11 cellular contexts compared by ENCODE assay signal in the genomic region with DNA sequence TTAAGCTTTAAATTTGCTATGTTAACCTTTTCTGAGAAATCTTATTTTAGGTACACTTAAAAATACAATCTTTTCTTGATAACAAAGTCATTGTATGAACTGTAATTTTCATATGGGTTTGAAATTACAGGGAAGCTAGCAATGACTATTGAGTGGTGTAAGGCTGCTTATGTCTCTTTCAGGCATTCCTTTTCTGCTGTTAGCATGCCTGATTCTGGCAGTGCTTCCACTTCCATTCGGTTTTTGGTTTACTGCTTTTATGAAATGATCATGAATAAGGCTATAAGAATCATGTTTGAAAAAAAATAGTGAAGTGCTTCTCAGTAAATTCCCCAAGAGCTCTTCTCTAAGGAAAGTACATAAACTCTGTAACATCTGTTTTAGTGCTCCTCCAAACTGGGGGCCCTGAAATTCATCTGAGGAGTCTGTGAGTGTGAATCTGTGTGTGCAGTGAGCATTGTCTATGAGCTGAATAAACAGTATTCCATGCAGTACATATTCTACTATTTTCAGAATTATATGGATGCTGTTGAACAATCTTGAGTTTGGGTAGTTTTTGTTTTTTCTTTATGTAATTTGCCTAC.
DNase-seq lines count a peak whose midpoint lies in the region; ATAC-seq and TF ChIP-seq lines count a peak whose summit lies in the region.
"Had no signal": no experiment of that assay in that cellular context is flagged by ENCODE, and none has a peak within 500 bp of the region (broad histone marks: within the 10 kb centered on the region; RNA-seq: fewer than 3 reads in every experiment).

No MANE protein-coding gene starts in this region.

- H3K4me3 ChIP-seq in BJ (ENCODE audit: low read depth, low read length) = no peak overlapping the region

- H3K27me3 Mint-ChIP-seq in chondrocyte (ENCODE audit: low read depth) = no peaks in the 10 kb centered on the region

- H3K27ac Mint-ChIP-seq in chondrocyte (ENCODE audit: unreplicated experiment) = peak overlapping the region; percentile 60

- H3K4me1 Mint-ChIP-seq in chondrocyte (ENCODE audit: low read depth) = peaks cover 53% of the 10 kb centered on the region

- H3K36me3 Mint-ChIP-seq in chondrocyte (ENCODE audit: low read depth) = peaks cover 2% of the 10 kb centered on the region

- H3K36me3 ChIP-seq in BJ (ENCODE audit: control insufficient read depth, insufficient read depth, low read length) = no peaks in the 10 kb centered on the region

- H3K4me3 Mint-ChIP-seq in chondrocyte (ENCODE audit: unreplicated experiment) = no peak overlapping the region

- ATAC-seq in GM19397 (IDR thresholded peaks at IDR 0.05; ENCODE audit: unreplicated experiment) (peak; percentile 20), HG03175 (IDR thresholded peaks at IDR 0.05; ENCODE audit: unreplicated experiment) (peak; percentile 19)
- ATAC-seq: right cardiac atrium had no signal

- peaks cover 6% of the 10 kb centered on the region for H3K9me3 Mint-ChIP-seq in chondrocyte (ENCODE audit: low read depth)

- TF ChIP-seq CTCF in BJ (IDR thresholded peaks at IDR 0.05; ENCODE audit: insufficient read depth, low read depth, low read length) (no peak), chondrocyte (IDR thresholded peaks at IDR 0.05) (no peak)

- CTCF ChIA-PET in BJ (lab: Yijun Ruan, JAX) = interaction anchor here (1.4 kb wide), 1 partner anchor 38 kb away, joined by 3 read pairs; no protein-coding TSS in a partner anchor

- no peaks in the 10 kb centered on the region for H3K27me3 ChIP-seq in BJ (ENCODE audit: control insufficient read depth, insufficient read depth, low read length)

- DNase-seq in BJ (ENCODE audit: low read depth) = peak; percentile 58
- DNase-seq in chondrocyte (ENCODE audit: low spot score) = no peak
- no peak for DNase-seq in NCI-H146 treated with DMSO at 0.1 percent for 48 hours (lab: John Stamatoyannopoulos, UW; ENCODE audit: unreplicated experiment)
- DNase-seq in pons (ENCODE audit: low spot score) = no peak
- DNase-seq in C1 segment of cervical spinal cord (lab: John Stamatoyannopoulos, UW) = no peak
- no peak for DNase-seq in dermis blood vessel endothelial cell
- DNase-seq: cerebellar nuclear complex, NCI-H748 treated with DMSO at 0.1 percent for 48 hours, right cardiac atrium had no signal

- POLR2A ChIA-PET in BJ (lab: Charles Lee) = interaction anchor here (0.6 kb wide), 2 partner anchors 10 to 45 kb away, joined by 3 read pairs; no protein-coding TSS in a partner anchor
